1 cellular context compared by ENCODE assay signal in genomic region chr16:87801679-87802300, GRCh38.
A peak's percentile ranks its signal among the peaks of the same experiment; 100 is the strongest.
TF ChIP-seq lines count a peak whose summit lies in the region.

No MANE protein-coding gene starts in this region.

TF ChIP-seq in HepG2, 621 proteins besides CTCF, POLR2A, EP300 and RAD21:
- TF ChIP-seq, protein P1, sequence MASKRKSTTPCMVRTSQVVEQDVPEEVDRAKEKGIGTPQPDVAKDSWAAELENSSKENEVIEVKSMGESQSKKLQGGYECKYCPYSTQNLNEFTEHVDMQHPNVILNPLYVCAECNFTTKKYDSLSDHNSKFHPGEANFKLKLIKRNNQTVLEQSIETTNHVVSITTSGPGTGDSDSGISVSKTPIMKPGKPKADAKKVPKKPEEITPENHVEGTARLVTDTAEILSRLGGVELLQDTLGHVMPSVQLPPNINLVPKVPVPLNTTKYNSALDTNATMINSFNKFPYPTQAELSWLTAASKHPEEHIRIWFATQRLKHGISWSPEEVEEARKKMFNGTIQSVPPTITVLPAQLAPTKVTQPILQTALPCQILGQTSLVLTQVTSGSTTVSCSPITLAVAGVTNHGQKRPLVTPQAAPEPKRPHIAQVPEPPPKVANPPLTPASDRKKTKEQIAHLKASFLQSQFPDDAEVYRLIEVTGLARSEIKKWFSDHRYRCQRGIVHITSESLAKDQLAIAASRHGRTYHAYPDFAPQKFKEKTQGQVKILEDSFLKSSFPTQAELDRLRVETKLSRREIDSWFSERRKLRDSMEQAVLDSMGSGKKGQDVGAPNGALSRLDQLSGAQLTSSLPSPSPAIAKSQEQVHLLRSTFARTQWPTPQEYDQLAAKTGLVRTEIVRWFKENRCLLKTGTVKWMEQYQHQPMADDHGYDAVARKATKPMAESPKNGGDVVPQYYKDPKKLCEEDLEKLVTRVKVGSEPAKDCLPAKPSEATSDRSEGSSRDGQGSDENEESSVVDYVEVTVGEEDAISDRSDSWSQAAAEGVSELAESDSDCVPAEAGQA (IDR thresholded peaks at IDR 0.05; ENCODE audit: low read depth) = no peak
- TF ChIP-seq, protein P1 (CRISPR knock-in tag; IDR thresholded peaks at IDR 0.05; ENCODE audit: borderline replicate concordance) = no peak
- TF ChIP-seq, protein P2, sequence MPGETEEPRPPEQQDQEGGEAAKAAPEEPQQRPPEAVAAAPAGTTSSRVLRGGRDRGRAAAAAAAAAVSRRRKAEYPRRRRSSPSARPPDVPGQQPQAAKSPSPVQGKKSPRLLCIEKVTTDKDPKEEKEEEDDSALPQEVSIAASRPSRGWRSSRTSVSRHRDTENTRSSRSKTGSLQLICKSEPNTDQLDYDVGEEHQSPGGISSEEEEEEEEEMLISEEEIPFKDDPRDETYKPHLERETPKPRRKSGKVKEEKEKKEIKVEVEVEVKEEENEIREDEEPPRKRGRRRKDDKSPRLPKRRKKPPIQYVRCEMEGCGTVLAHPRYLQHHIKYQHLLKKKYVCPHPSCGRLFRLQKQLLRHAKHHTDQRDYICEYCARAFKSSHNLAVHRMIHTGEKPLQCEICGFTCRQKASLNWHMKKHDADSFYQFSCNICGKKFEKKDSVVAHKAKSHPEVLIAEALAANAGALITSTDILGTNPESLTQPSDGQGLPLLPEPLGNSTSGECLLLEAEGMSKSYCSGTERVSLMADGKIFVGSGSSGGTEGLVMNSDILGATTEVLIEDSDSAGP (CRISPR knock-in tag; IDR thresholded peaks at IDR 0.05; ENCODE audit: borderline replicate concordance) = 0 out of 2 replicates have a peak, but pooled peaks have one; percentile 17
- peak; percentile 30; the same call in 1 of the 2 replicates for TF ChIP-seq ZBTB33 (CRISPR knock-in tag; IDR thresholded peaks at IDR 0.05)
- TF ChIP-seq ZNF546 (CRISPR knock-in tag; conservative IDR thresholded peaks at IDR 0.05) = 0 out of 2 replicates have a peak, but pooled peaks have one; percentile 26
- TF ChIP-seq ZNF687 (CRISPR knock-in tag; IDR thresholded peaks at IDR 0.05) = peak; percentile 43
- TF ChIP-seq ZNF33A (CRISPR knock-in tag; IDR thresholded peaks at IDR 0.05; ENCODE audit: borderline replicate concordance) = no peak
